ENCODE assay signal across 24 cellular contexts in the genomic region with DNA sequence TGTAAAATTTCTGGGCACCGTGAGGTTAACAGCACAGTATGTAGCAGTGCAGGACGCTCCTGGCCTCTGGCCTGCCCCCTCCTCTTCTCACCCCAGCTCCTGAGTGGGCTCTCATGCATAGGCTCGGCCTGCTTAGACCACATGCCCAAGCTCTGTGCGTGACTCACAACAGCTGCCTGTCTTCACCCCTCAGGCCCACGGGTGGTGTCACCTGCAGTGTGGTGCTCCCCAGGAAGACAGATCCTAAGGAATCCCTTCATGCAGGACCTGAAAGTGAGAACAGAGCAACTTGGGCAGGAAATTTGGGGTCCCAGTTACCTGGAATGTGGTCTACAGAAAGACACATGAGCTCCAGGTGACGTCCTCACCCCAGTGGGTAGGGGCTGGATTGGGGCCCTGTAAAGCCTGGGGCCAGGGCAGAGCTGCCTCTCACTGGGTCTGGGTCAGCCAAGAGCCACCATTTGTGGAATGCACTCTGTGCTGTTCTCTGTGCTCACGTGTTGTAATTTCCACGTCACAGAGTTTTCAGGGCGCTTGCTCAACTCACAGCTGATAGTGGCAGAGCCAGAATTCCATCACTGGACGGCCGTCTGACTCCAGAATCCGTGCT. TPM values are rescaled to one million over a fixed set of nuclear protein-coding genes. Genes with fewer than 3 reads are reported as not detected.
A peak's percentile ranks its signal among the peaks of the same experiment; 100 is the strongest.
DNase-seq lines count a peak whose midpoint lies in the region; ATAC-seq, FAIRE-seq and TF ChIP-seq lines count a peak whose summit lies in the region.
"Had no signal": no experiment of that assay in that cellular context is flagged by ENCODE, and none has a peak within 500 bp of the region (broad histone marks: within the 10 kb centered on the region; RNA-seq: fewer than 3 reads in every experiment).

No MANE protein-coding gene starts in this region.

- no peak overlapping the region for H2AFZ ChIP-seq in astrocyte (ENCODE audit: low read depth, low read length)

- H3K36me3 Mint-ChIP-seq in Caco-2 (ENCODE audit: insufficient read depth, unreplicated experiment) (no peaks in the 10 kb centered on the region), astrocyte (ENCODE audit: low read depth, unreplicated experiment) (no peaks in the 10 kb centered on the region)
- H3K36me3 Mint-ChIP-seq: naive thymus-derived CD4-positive, alpha-beta T cell had no signal

- DNase-seq in Caco-2 (no peak), astrocyte (ENCODE audit: low read depth) (no peak), mucosa of gallbladder (ENCODE audit: low spot score) (peak; percentile 26), NCI-H69 (lab: John Stamatoyannopoulos, UW) (no peak), SK-N-DZ (ENCODE audit: low spot score) (no peak)
- DNase-seq: activated CD8-positive, alpha-beta T cell treated with anti-CD3 and anti-CD28 coated beads, Interleukin-2, amount 10 ng/mL, durations not matched to agents 7 days and 5 days; activated gamma-delta T cell; brain microvascular endothelial cell; Calu3; cortex of kidney; foreskin melanocyte; hypothalamus; MM.1S; naive thymus-derived CD4-positive, alpha-beta T cell; NCI-H1417 treated with DMSO at 0.1 percent for 48 hours; NCI-H2107; NCI-H510A; pancreas had no signal

- no peak for TF ChIP-seq CTCF in Caco-2 (IDR thresholded peaks at IDR 0.05; ENCODE audit: insufficient read depth in 1 of 2, low read depth in 1 of 2, low read length in 1 of 2, severe bottlenecking in 1 of 2, unreplicated experiment in 1 of 2)
- no peak for TF ChIP-seq CTCF in astrocyte (IDR thresholded peaks at IDR 0.05; ENCODE audit: insufficient read depth, low read depth, low read length)
- TF ChIP-seq CTCF in gastroesophageal sphincter (IDR thresholded peaks at IDR 0.05): no peak

- ATAC-seq in gastroesophageal sphincter: peak; percentile 62
- no peak for ATAC-seq in HG03342 (IDR thresholded peaks at IDR 0.05; ENCODE audit: unreplicated experiment)
- no peak for ATAC-seq in GM19328 (IDR thresholded peaks at IDR 0.05; ENCODE audit: unreplicated experiment)
- ATAC-seq: activated CD4-positive, CD25-positive, alpha-beta regulatory T cell treated with anti-CD3 and anti-CD28 coated beads, Interleukin-2, amount 50 U/mL, for 24 hours; activated CD8-positive, alpha-beta T cell treated with anti-CD3 and anti-CD28 coated beads, Interleukin-2, amount 10 ng/mL, durations not matched to agents 7 days and 5 days; naive thymus-derived CD4-positive, alpha-beta T cell had no signal

- H3K27ac Mint-ChIP-seq in Caco-2 (ENCODE audit: unreplicated experiment) (peak overlapping the region; percentile 88), astrocyte (ENCODE audit: unreplicated experiment) (no peak overlapping the region)
- H3K27ac Mint-ChIP-seq: activated CD8-positive, alpha-beta T cell treated with anti-CD3 and anti-CD28 coated beads, Interleukin-2, amount 10 ng/mL, durations not matched to agents 7 days and 5 days; IgD-negative memory B cell; naive thymus-derived CD4-positive, alpha-beta T cell had no signal

- H3K4me1 Mint-ChIP-seq in Caco-2 (ENCODE audit: low read depth, unreplicated experiment) (peaks cover 7% of the 10 kb centered on the region), astrocyte (ENCODE audit: low read depth, unreplicated experiment) (peaks cover 4% of the 10 kb centered on the region)
- H3K4me1 Mint-ChIP-seq: naive thymus-derived CD4-positive, alpha-beta T cell had no signal

- H3K27me3 Mint-ChIP-seq in Caco-2 (ENCODE audit: insufficient read depth, unreplicated experiment) (no peaks in the 10 kb centered on the region), astrocyte (ENCODE audit: low read depth, unreplicated experiment) (no peaks in the 10 kb centered on the region)
- H3K27me3 Mint-ChIP-seq: IgD-negative memory B cell had no signal

- no peaks in the 10 kb centered on the region for H4K20me1 ChIP-seq in astrocyte (ENCODE audit: insufficient read depth, low read length)

- intact Hi-C loops in Caco-2 (cut with micrococcal nuclease; ENCODE audit: unreplicated experiment): loop anchor here (1.0 kb wide), 1 partner anchor 9 kb away; no protein-coding TSS in a partner anchor

- 83 to 85% methylated on average over 3 to 4 of the region's 12 CpGs for WGBS in gastroesophageal sphincter (ENCODE audit: low coverage in 1 of 2), 2 donors

- TSS peak; percentile 69 for BruUV-seq in Caco-2 (replicated peaks; lab: Mats Ljungman, UMichigan)

- no peaks in the 10 kb centered on the region for H3K36me3 ChIP-seq in Caco-2 (ENCODE audit: control insufficient read depth, insufficient read depth, low read length)
- no peaks in the 10 kb centered on the region for H3K36me3 ChIP-seq in astrocyte (ENCODE audit: insufficient read depth, low read length)
- no peaks in the 10 kb centered on the region for H3K36me3 ChIP-seq in gastroesophageal sphincter
- H3K36me3 ChIP-seq: brain microvascular endothelial cell, pancreas had no signal

- H3K4me2 ChIP-seq in astrocyte (ENCODE audit: low read length): peak overlapping the region; percentile 32

- CTCF ChIA-PET in Caco-2 (lab: Charles Lee): no interaction called here

- H3K9me3 Mint-ChIP-seq in Caco-2 (ENCODE audit: unreplicated experiment) (no peaks in the 10 kb centered on the region), astrocyte (ENCODE audit: unreplicated experiment) (peaks cover under 1% of the 10 kb centered on the region)
- H3K9me3 Mint-ChIP-seq: naive thymus-derived CD4-positive, alpha-beta T cell had no signal

- H3K4me1 ChIP-seq in Caco-2 (peaks cover 31% of the 10 kb centered on the region), astrocyte (ENCODE audit: insufficient read depth, low read length) (peaks cover 13% of the 10 kb centered on the region), gastroesophageal sphincter (no peaks in the 10 kb centered on the region)
- H3K4me1 ChIP-seq: pancreas had no signal

- no peak for FAIRE-seq in astrocyte (lab: Jason Lieb, UNC)
- FAIRE-seq: islet of Langerhans, pancreas had no signal

- H3K4me3 Mint-ChIP-seq in Caco-2 (ENCODE audit: unreplicated experiment) (no peak overlapping the region), astrocyte (ENCODE audit: unreplicated experiment) (no peak overlapping the region)
- H3K4me3 Mint-ChIP-seq: activated CD8-positive, alpha-beta T cell treated with anti-CD3 and anti-CD28 coated beads, Interleukin-2, amount 10 ng/mL, durations not matched to agents 7 days and 5 days; IgD-negative memory B cell; naive thymus-derived CD4-positive, alpha-beta T cell had no signal

- H3K4me3 ChIP-seq in Caco-2 (ENCODE audit: low read depth, low read length) (no peak overlapping the region), astrocyte (ENCODE audit: insufficient read depth, low read depth, low read length) (no peak overlapping the region), gastroesophageal sphincter (no peak overlapping the region)
- H3K4me3 ChIP-seq: pancreas had no signal

- no peaks in the 10 kb centered on the region for H3K9me3 ChIP-seq in Caco-2
- H3K9me3 ChIP-seq in astrocyte (ENCODE audit: insufficient read depth, low read depth, low read length): no peaks in the 10 kb centered on the region
- H3K9me3 ChIP-seq in gastroesophageal sphincter: no peaks in the 10 kb centered on the region
- H3K9me3 ChIP-seq: pancreas had no signal

- TF ChIP-seq EP300 in gastroesophageal sphincter (IDR thresholded peaks at IDR 0.05): no peak

- no peaks in the 10 kb centered on the region for H3K27me3 ChIP-seq in Caco-2 (replicated peaks; ENCODE audit: control insufficient read depth, insufficient read depth, low read length)
- no peaks in the 10 kb centered on the region for H3K27me3 ChIP-seq in astrocyte (ENCODE audit: insufficient read depth, low read length)
- no peaks in the 10 kb centered on the region for H3K27me3 ChIP-seq in gastroesophageal sphincter
- H3K27me3 ChIP-seq: brain microvascular endothelial cell, pancreas had no signal

- no peak for TF ChIP-seq POLR2A in gastroesophageal sphincter (IDR thresholded peaks at IDR 0.05)

- POLR2A ChIA-PET in Caco-2 (lab: Charles Lee): interaction anchor here (0.6 to 0.7 kb wide), 2 partner anchors 39 to 557 kb away, joined by 3 read pairs; no protein-coding TSS in a partner anchor

- H3K27ac ChIP-seq in astrocyte (ENCODE audit: low read depth, low read length) (peak overlapping the region; percentile 70), gastroesophageal sphincter (peak overlapping the region in 3 of 4 donors; percentile 26 to 39 (median 32))
- H3K27ac ChIP-seq: brain microvascular endothelial cell, pancreas had no signal

- H3K79me2 ChIP-seq in astrocyte (ENCODE audit: insufficient read depth, low read length): no peaks in the 10 kb centered on the region

- H3K9ac ChIP-seq in astrocyte (ENCODE audit: low read length): peak overlapping the region; percentile 7

RNA-seq across cellular contexts. Expression of gene PXDC1, which starts 37.0 kb away (rescaled TPM):
- total RNA-seq in Caco-2 (2022) (36.9 and 42.9 TPM in 2 replicates), astrocyte (58.2 and 64.4 TPM in 2 replicates), gastroesophageal sphincter (100 to 1,000 TPM in 3 of 4 donors, 10 to 100 TPM in 1; 78.3 to 182 (median 152) TPM), mucosa of gallbladder (48.4 TPM)
- polyA plus RNA-seq in SK-N-DZ (2014; cell fraction: cytosol; rRNA removed): not detected in 2 replicates
- polyA plus RNA-seq in SK-N-DZ (2014; cell fraction: nucleus; rRNA removed): 0.32 TPM in 1 of 2 replicates, not detected in the other
- total RNA-seq: activated CD8-positive, alpha-beta T cell treated with anti-CD3 and anti-CD28 coated beads, Interleukin-2, amount 10 ng/mL, durations not matched to agents 7 days and 5 days had no signal
- polyA plus RNA-seq: naive thymus-derived CD4-positive, alpha-beta T cell had no signal
